Comparison of ENCODE assay signal across 15 cellular contexts in genomic region chr17:21199311-21199710, GRCh38. TPM values are rescaled to one million over a fixed set of nuclear protein-coding genes. Genes with fewer than 3 reads are reported as not detected.
DNase-seq lines count a peak whose midpoint lies in the region; TF ChIP-seq lines count a peak whose summit lies in the region.
"Had no signal": no experiment of that assay in that cellular context is flagged by ENCODE, and none has a peak within 500 bp of the region (broad histone marks: within the 10 kb centered on the region; RNA-seq: fewer than 3 reads in every experiment).

No MANE protein-coding gene starts in this region.

- H3K4me3 Mint-ChIP-seq in endothelial cell (ENCODE audit: unreplicated experiment), result no peak overlapping the region

- H3K9me3 Mint-ChIP-seq in endothelial cell (ENCODE audit: unreplicated experiment), result no peaks in the 10 kb centered on the region

- 57 to 65% methylated on average over 6 to 9 of the region's 9 CpGs for WGBS in mesodermal cell (ENCODE audit: insufficient coverage in 2 of 2), 2 experiments

- H3K27me3 ChIP-seq in tibial artery (no peaks in the 10 kb centered on the region), BE2C (no peaks in the 10 kb centered on the region)
- H3K27me3 ChIP-seq: BLaER1, tibial nerve had no signal

- H3K4me1 ChIP-seq in mesodermal cell (ENCODE audit: control insufficient read depth, insufficient read depth, low read length, poor library complexity, severe bottlenecking) (peaks cover 14% of the 10 kb centered on the region), tibial artery (peaks cover 0 to 64% (median 40%) of the 10 kb centered on the region in 4 donors), BE2C (peaks cover 11% of the 10 kb centered on the region)

- peak overlapping the region; percentile 67 for H3K27ac Mint-ChIP-seq in endothelial cell (ENCODE audit: unreplicated experiment)

- intact Hi-C loops in tibial artery (cut with DNase I; ENCODE audit: low total_unique reads), result no loop called here

- DNase-seq in Daoy (ENCODE audit: low read depth) (peak; percentile 43), OCI-M1 (lab: John Stamatoyannopoulos, UW) (peak; percentile 98), endothelial cell (ENCODE audit: low spot score) (no peak), tibial artery (no peak), BE2C (no peak), middle frontal gyrus (ENCODE audit: extremely low spot score, low spot score) (no peak), Ammon's horn (ENCODE audit: low spot score) (no peak)
- DNase-seq: activated CD8-positive, alpha-beta memory T cell treated with anti-CD3 and anti-CD28 coated beads, Interleukin-2, amount 50 U/mL, for 48 hours; GF-D8; KBM-7; NCI-H2107; T1000 had no signal

- H3K27ac ChIP-seq in mesodermal cell (ENCODE audit: low read depth, low read length, severe bottlenecking) (peak overlapping the region; percentile 30), tibial artery (no peak overlapping the region)
- H3K27ac ChIP-seq: BLaER1, tibial nerve had no signal

- H3K9me3 ChIP-seq in mesodermal cell (ENCODE audit: control insufficient read depth, low read length), result no peaks in the 10 kb centered on the region
- H3K9me3 ChIP-seq in tibial artery, result no peaks in the 10 kb centered on the region
- H3K9me3 ChIP-seq in BE2C, result no peaks in the 10 kb centered on the region
- H3K9me3 ChIP-seq: BLaER1, tibial nerve had no signal

- peaks cover 12% of the 10 kb centered on the region for H3K27me3 Mint-ChIP-seq in endothelial cell (ENCODE audit: unreplicated experiment)

- H3K36me3 Mint-ChIP-seq in endothelial cell (ENCODE audit: low read depth, unreplicated experiment), result peaks cover 25% of the 10 kb centered on the region

- H3K36me3 ChIP-seq in mesodermal cell (ENCODE audit: control insufficient read depth, insufficient read depth, low read length), result peaks cover 75% of the 10 kb centered on the region
- H3K36me3 ChIP-seq in tibial artery, result peaks cover 19 to 32% (median 24%) of the 10 kb centered on the region in 3 donors
- H3K36me3 ChIP-seq in BE2C, result peaks cover 6% of the 10 kb centered on the region; the same call in 1 of the 2 replicates

- H3K4me3 ChIP-seq in mesodermal cell (ENCODE audit: extremely low read depth, insufficient read depth, low read length, poor library complexity, severe bottlenecking), result no peak overlapping the region
- H3K4me3 ChIP-seq in tibial artery, result no peak overlapping the region
- H3K4me3 ChIP-seq in BE2C (ENCODE audit: low read depth, low read length), result no peak overlapping the region
- H3K4me3 ChIP-seq: BLaER1, tibial nerve had no signal

- TF ChIP-seq CTCF in endothelial cell (IDR thresholded peaks at IDR 0.05; ENCODE audit: unreplicated experiment) (no peak), tibial artery (IDR thresholded peaks at IDR 0.05) (no peak), BE2C (IDR thresholded peaks at IDR 0.05; ENCODE audit: low read depth, low read length) (no peak)

- peaks cover 33% of the 10 kb centered on the region for H3K4me1 Mint-ChIP-seq in endothelial cell (ENCODE audit: unreplicated experiment)

RNA-seq across cellular contexts. Expression of gene TMEM11, which starts 14.7 kb away (rescaled TPM):
- 18.6 and 21.0 TPM in 2 replicates for total RNA-seq in Daoy (2014; rRNA removed; shearing (Covaris generic))
- total RNA-seq in endothelial cell (ENCODE audit: unreplicated experiment), result 36.9 TPM
- 31.3 TPM for polyA plus RNA-seq in mesodermal cell (2013, experiment 1 of 2)
- 25.9 TPM for polyA plus RNA-seq in mesodermal cell (2013, experiment 2 of 2)
- polyA plus RNA-seq in BE2C (2012; ENCODE audit: insufficient read depth, insufficient read length, low read depth), result 55.0 TPM

RNA-seq across cellular contexts. Expression of gene NATD1, which starts 53.9 kb away (rescaled TPM):
- total RNA-seq in Daoy (2014; rRNA removed; shearing (Covaris generic)), result 0.83 and 0.86 TPM in 2 replicates
- total RNA-seq in endothelial cell (ENCODE audit: unreplicated experiment), result 30.3 TPM
- polyA plus RNA-seq in mesodermal cell (2013, experiment 1 of 2), result 11.2 TPM
- 9.6 TPM for polyA plus RNA-seq in mesodermal cell (2013, experiment 2 of 2)
- polyA plus RNA-seq in BE2C (2012; ENCODE audit: insufficient read depth, insufficient read length, low read depth), result 0.59 TPM

Comparison
In these comparisons a context has a peak if more than half of its experiments do, and no peak if none do; other contexts are left out.
1. DNase-seq: peak in Daoy (single experiment) and OCI-M1 (single experiment); none in endothelial cell (single experiment), tibial artery (0 of 2), BE2C (single experiment), middle frontal gyrus (single experiment) and Ammon's horn (single experiment).
2. RNA of gene NATD1, which starts 53.9 kb away (total RNA-seq): 30.3 TPM in endothelial cell (single experiment); 0.83 to 0.86 TPM in Daoy; every median in the first group is over 10 times any median in the second.